Comparison of ENCODE assay signal across 21 cellular contexts in the genomic region with DNA sequence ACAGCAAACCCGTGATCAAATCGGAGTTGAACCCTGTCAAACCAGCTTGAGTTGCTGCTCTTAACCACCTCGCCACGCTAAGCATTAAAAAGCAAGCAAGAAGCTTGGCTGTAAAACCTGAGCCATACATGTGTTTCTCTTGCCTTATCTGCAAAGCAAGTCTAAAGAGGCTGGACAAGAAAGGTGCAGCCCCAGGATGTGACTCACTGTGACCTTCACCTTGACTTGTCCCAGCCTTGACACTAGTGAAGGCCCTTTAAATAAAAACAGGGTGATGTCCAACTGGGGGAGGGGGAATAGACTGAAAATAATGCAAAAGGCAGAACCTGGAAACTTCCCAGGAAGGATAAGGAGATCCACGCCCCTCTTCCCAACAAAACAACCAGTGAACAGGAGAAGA.
DNase-seq lines count a peak whose midpoint lies in the region; ATAC-seq, FAIRE-seq and TF ChIP-seq lines count a peak whose summit lies in the region.
"Had no signal": no experiment of that assay in that cellular context is flagged by ENCODE, and none has a peak within 500 bp of the region (broad histone marks: within the 10 kb centered on the region; RNA-seq: fewer than 3 reads in every experiment).

No MANE protein-coding gene starts in this region.

- H3K4me3 ChIP-seq in H1 (ENCODE audit: extremely low read depth in 1 of 4, insufficient read depth in 2 of 4, low read depth in 3 of 4, low read length in 4 of 4): no peak overlapping the region
- H3K4me3 ChIP-seq: GM23338, HAP-1 had no signal

- H3K18ac ChIP-seq in H1 (ENCODE audit: extremely low read depth, low read length): no peak overlapping the region

- H4K91ac ChIP-seq in H1 (replicated peaks; ENCODE audit: insufficient read length, low read length): no peak overlapping the region

- H4K20me1 ChIP-seq in H1 (replicated peaks in 1 of 2; ENCODE audit: control insufficient read depth in 1 of 2, insufficient read depth in 2 of 2, low read length in 2 of 2): no peaks in the 10 kb centered on the region

- H3K79me2 ChIP-seq in H1 (ENCODE audit: control insufficient read depth in 1 of 2, insufficient read depth in 2 of 2, low read length in 2 of 2): no peaks in the 10 kb centered on the region

- DNase-seq in activated CD8-positive, alpha-beta T cell treated with anti-CD3 and anti-CD28 coated beads for 36 hours: peak; percentile 25
- DNase-seq in activated CD8-positive, alpha-beta T cell treated with anti-CD3 and anti-CD28 coated beads, Interleukin-2, amount 10 ng/mL, durations not matched to agents 7 days and 5 days: no peak
- DNase-seq in ELR (ENCODE audit: low read depth) (peak; percentile 5), H1 (ENCODE audit: low read depth in 1 of 2, low spot score in 2 of 2) (peak in 1 of 2 experiments; percentile 19), left lobe of liver (ENCODE audit: low spot score) (peak; percentile 27)
- DNase-seq in activated effector memory CD4-positive, alpha-beta T cell treated with Interleukin-2 at 50 U/mL for 16 hours: no peak
- DNase-seq: 8988T; ACHN; C1 segment of cervical spinal cord; Calu3; CD4-positive, alpha-beta T cell; DMS 273 treated with DMSO at 0.1 percent for 48 hours; DMS79 had no signal

- H3K27ac Mint-ChIP-seq in activated CD8-positive, alpha-beta T cell treated with anti-CD3 and anti-CD28 coated beads for 36 hours: no peak overlapping the region
- H3K27ac Mint-ChIP-seq in activated CD8-positive, alpha-beta T cell treated with anti-CD3 and anti-CD28 coated beads, Interleukin-2, amount 10 ng/mL, durations not matched to agents 7 days and 5 days: no peak overlapping the region
- H3K27ac Mint-ChIP-seq: B cell; CD4-positive, alpha-beta T cell; GM23338 had no signal

- no peaks in the 10 kb centered on the region for H3K23me2 ChIP-seq in H1 (ENCODE audit: low read depth, low read length)

- no peak for TF ChIP-seq EP300 in H1 (IDR thresholded peaks at IDR 0.05; ENCODE audit: borderline replicate concordance in 1 of 2, low read depth in 2 of 2, low read length in 2 of 2)

- no peak overlapping the region for H3K4me2 ChIP-seq in H1 (ENCODE audit: insufficient read depth in 1 of 2, low read depth in 2 of 2, low read length in 2 of 2)
- H3K4me2 ChIP-seq: GM23338 had no signal

- no peak for TF ChIP-seq POLR2A in H1 (IDR thresholded peaks at IDR 0.05; ENCODE audit: control extremely low read depth in 1 of 2, low read depth in 2 of 2, low read length in 2 of 2)

- WGBS in H1 (ENCODE audit: extremely low coverage in 1 of 2, insufficient coverage in 1 of 2, insufficient read length in 1 of 2, insufficient replicate concordance in 2 of 2, low coverage in 1 of 2, low lambda C conversion rate in 2 of 2, missing lambda C conversion rate in 1 of 2), 2 experiments: 96% methylated on average over 5 of the region's 5 CpGs; no CpG with 5 or more reads in 1 of the 2 experiments

- no peak overlapping the region for H4K5ac ChIP-seq in H1 (ENCODE audit: insufficient read length, low read depth, low read length)

- no peak overlapping the region for H3K27ac ChIP-seq in H1 (ENCODE audit: low read depth, low read length)

- H3K9ac ChIP-seq in H1 (replicated peaks in 1 of 4; ENCODE audit: extremely low read depth in 1 of 4, low read depth in 3 of 4, low read length in 3 of 4): no peak overlapping the region

- no peaks in the 10 kb centered on the region for H3K36me3 ChIP-seq in H1 (ENCODE audit: control insufficient read depth in 2 of 4, insufficient read depth in 4 of 4, low read length in 3 of 4)
- H3K36me3 ChIP-seq: HAP-1 had no signal

- intact Hi-C loops in activated CD8-positive, alpha-beta T cell treated with anti-CD3 and anti-CD28 coated beads for 36 hours (cut with micrococcal nuclease): no loop called here

- no peak overlapping the region for H2AFZ ChIP-seq in H1 (ENCODE audit: low read length)
- H2AFZ ChIP-seq: GM23338 had no signal

- no peak overlapping the region for H3K23ac ChIP-seq in H1 (ENCODE audit: insufficient read length)

- no peak overlapping the region for H2BK15ac ChIP-seq in H1 (ENCODE audit: low read length)

- no peak overlapping the region for H2BK12ac ChIP-seq in H1 (ENCODE audit: low read depth, low read length)

- no peaks in the 10 kb centered on the region for H3K79me1 ChIP-seq in H1 (ENCODE audit: low read depth, low read length)

- H3K4me3 Mint-ChIP-seq in activated CD8-positive, alpha-beta T cell treated with anti-CD3 and anti-CD28 coated beads for 36 hours: no peak overlapping the region
- no peak overlapping the region for H3K4me3 Mint-ChIP-seq in activated CD8-positive, alpha-beta T cell treated with anti-CD3 and anti-CD28 coated beads, Interleukin-2, amount 10 ng/mL, durations not matched to agents 7 days and 5 days
- H3K4me3 Mint-ChIP-seq: B cell; CD4-positive, alpha-beta T cell; GM23338 had no signal

- peaks cover 3% of the 10 kb centered on the region for H3K36me3 Mint-ChIP-seq in activated CD8-positive, alpha-beta T cell treated with anti-CD3 and anti-CD28 coated beads for 36 hours (ENCODE audit: low read depth)
- no peaks in the 10 kb centered on the region for H3K36me3 Mint-ChIP-seq in activated CD8-positive, alpha-beta T cell treated with anti-CD3 and anti-CD28 coated beads, Interleukin-2, amount 10 ng/mL, durations not matched to agents 7 days and 5 days (ENCODE audit: low read depth)

- no peaks in the 10 kb centered on the region for H3K27me3 ChIP-seq in H1 (replicated peaks in 1 of 4; ENCODE audit: control insufficient read depth in 3 of 4, extremely low read depth in 1 of 4, insufficient read depth in 3 of 4, low read length in 3 of 4)

- H4K8ac ChIP-seq in H1 (ENCODE audit: extremely low read depth, insufficient read depth, low read length): no peak overlapping the region

- H3K9me3 Mint-ChIP-seq in activated CD8-positive, alpha-beta T cell treated with anti-CD3 and anti-CD28 coated beads for 36 hours: peaks cover 18% of the 10 kb centered on the region
- peaks cover 6% of the 10 kb centered on the region for H3K9me3 Mint-ChIP-seq in activated CD8-positive, alpha-beta T cell treated with anti-CD3 and anti-CD28 coated beads, Interleukin-2, amount 10 ng/mL, durations not matched to agents 7 days and 5 days (ENCODE audit: insufficient read depth)

- H3K27me3 Mint-ChIP-seq in activated CD8-positive, alpha-beta T cell treated with anti-CD3 and anti-CD28 coated beads for 36 hours: no peaks in the 10 kb centered on the region
- peaks cover 2% of the 10 kb centered on the region for H3K27me3 Mint-ChIP-seq in activated CD8-positive, alpha-beta T cell treated with anti-CD3 and anti-CD28 coated beads, Interleukin-2, amount 10 ng/mL, durations not matched to agents 7 days and 5 days (ENCODE audit: low read depth)

- no peak overlapping the region for H2BK20ac ChIP-seq in H1 (ENCODE audit: low read length)

- ATAC-seq in activated CD8-positive, alpha-beta T cell treated with anti-CD3 and anti-CD28 coated beads for 36 hours: peak; percentile 56
- ATAC-seq in activated CD8-positive, alpha-beta T cell treated with anti-CD3 and anti-CD28 coated beads, Interleukin-2, amount 10 ng/mL, durations not matched to agents 7 days and 5 days: no peak
- ATAC-seq in left lobe of liver (no peak), HG03521 (IDR thresholded peaks at IDR 0.05; ENCODE audit: unreplicated experiment) (no peak), GM19395 (IDR thresholded peaks at IDR 0.05; ENCODE audit: unreplicated experiment) (no peak)
- ATAC-seq: GM23338 had no signal

- POLR2A ChIA-PET in activated CD8-positive, alpha-beta T cell treated with anti-CD3 and anti-CD28 coated beads for 36 hours (lab: Charles Lee): no interaction called here
- POLR2A ChIA-PET in activated CD8-positive, alpha-beta T cell treated with anti-CD3 and anti-CD28 coated beads, Interleukin-2, amount 10 ng/mL, durations not matched to agents 7 days and 5 days (lab: Charles Lee): no interaction called here
- POLR2A ChIA-PET in H1 (lab: Charles Lee; ENCODE audit: partially characterized antibody): interaction anchor here (0.6 kb wide), 1 partner anchor 670 kb away, joined by 3 read pairs; no protein-coding TSS in a partner anchor

- CTCF ChIA-PET in activated CD8-positive, alpha-beta T cell treated with anti-CD3 and anti-CD28 coated beads for 36 hours (lab: Charles Lee): no interaction called here
- CTCF ChIA-PET in activated CD8-positive, alpha-beta T cell treated with anti-CD3 and anti-CD28 coated beads, Interleukin-2, amount 10 ng/mL, durations not matched to agents 7 days and 5 days (lab: Charles Lee): interaction anchor here (1.3 kb wide), 1 partner anchor 82 kb away, joined by 3 read pairs; no protein-coding TSS in a partner anchor
- CTCF ChIA-PET in H1 (lab: Charles Lee; ENCODE audit: partially characterized antibody): interaction anchor here (1.8 kb wide), 1 partner anchor 227 kb away, joined by 5 read pairs; no protein-coding TSS in a partner anchor

- no peak overlapping the region for H3K56ac ChIP-seq in H1 (replicated peaks; ENCODE audit: insufficient read length, low read depth, low read length)

- FAIRE-seq in H1 (lab: Jason Lieb, UNC): no peak
- FAIRE-seq: G401.6, GM12891, HTR-8/SVneo had no signal

- no peak overlapping the region for H3K4ac ChIP-seq in H1 (replicated peaks; ENCODE audit: insufficient read length, low read depth, low read length)

- TF ChIP-seq CTCF in activated CD8-positive, alpha-beta T cell treated with anti-CD3 and anti-CD28 coated beads for 36 hours (IDR thresholded peaks at IDR 0.05): no peak
- TF ChIP-seq CTCF in H1 (IDR thresholded peaks at IDR 0.05; ENCODE audit: control extremely low read depth in 1 of 3, insufficient read depth in 1 of 3, low read depth in 1 of 3, low read length in 3 of 3): no peak

- TF ChIP-seq RAD21 in H1 (IDR thresholded peaks at IDR 0.05 in 1 of 2, conservative IDR thresholded peaks at IDR 0.05 in 1 of 2; ENCODE audit: low read depth in 2 of 2, low read length in 2 of 2): no peak

- no peak overlapping the region for H2BK120ac ChIP-seq in H1 (replicated peaks; ENCODE audit: low read depth, low read length)

- no peak overlapping the region for H2BK5ac ChIP-seq in H1 (ENCODE audit: low read depth, low read length)

- peaks cover 0 to 8% (median 1%) of the 10 kb centered on the region in 4 experiments; a peak in 2 of 7 replicates for H3K4me1 ChIP-seq in H1 (replicated peaks in 1 of 4; ENCODE audit: control insufficient read depth in 3 of 4, insufficient read depth in 4 of 4, low read length in 3 of 4)
- H3K4me1 ChIP-seq: HAP-1 had no signal

- H3K14ac ChIP-seq in H1 (ENCODE audit: insufficient read length): no peak overlapping the region

- H3K9me3 ChIP-seq in H1 (ENCODE audit: insufficient read depth in 2 of 2, low read depth in 1 of 2, low read length in 1 of 2): peaks cover 0 to 2% of the 10 kb centered on the region in 2 experiments; a peak in 1 of 4 replicates
- H3K9me3 ChIP-seq: HAP-1 had no signal

- peaks cover 2% of the 10 kb centered on the region for H3K4me1 Mint-ChIP-seq in activated CD8-positive, alpha-beta T cell treated with anti-CD3 and anti-CD28 coated beads for 36 hours (ENCODE audit: low read depth)
- H3K4me1 Mint-ChIP-seq in activated CD8-positive, alpha-beta T cell treated with anti-CD3 and anti-CD28 coated beads, Interleukin-2, amount 10 ng/mL, durations not matched to agents 7 days and 5 days (ENCODE audit: low read depth): no peaks in the 10 kb centered on the region
- H3K4me1 Mint-ChIP-seq: B cell had no signal

- H2AK5ac ChIP-seq in H1 (ENCODE audit: low read depth, low read length): 0 out of 2 replicates have a peak overlapping the region, but pooled peaks have one; percentile 10

TF ChIP-seq in H1, 55 proteins besides CTCF, POLR2A, EP300 and RAD21 (continues in another document):
- no peak for TF ChIP-seq JUN (IDR thresholded peaks at IDR 0.05; ENCODE audit: low read depth, low read length)

Comparison
In these comparisons a context has a peak if more than half of its experiments do, and no peak if none do; other contexts are left out.
1. DNase-seq: peak in activated CD8-positive, alpha-beta T cell treated with anti-CD3 and anti-CD28 coated beads for 36 hours (single experiment), ELR (single experiment) and left lobe of liver (single experiment); none in activated CD8-positive, alpha-beta T cell treated with anti-CD3 and anti-CD28 coated beads, Interleukin-2, amount 10 ng/mL, durations not matched to agents 7 days and 5 days (single experiment) and activated effector memory CD4-positive, alpha-beta T cell treated with Interleukin-2 at 50 U/mL for 16 hours (single experiment).